Comparison of ENCODE assay signal across 8 cellular contexts in the genomic region with DNA sequence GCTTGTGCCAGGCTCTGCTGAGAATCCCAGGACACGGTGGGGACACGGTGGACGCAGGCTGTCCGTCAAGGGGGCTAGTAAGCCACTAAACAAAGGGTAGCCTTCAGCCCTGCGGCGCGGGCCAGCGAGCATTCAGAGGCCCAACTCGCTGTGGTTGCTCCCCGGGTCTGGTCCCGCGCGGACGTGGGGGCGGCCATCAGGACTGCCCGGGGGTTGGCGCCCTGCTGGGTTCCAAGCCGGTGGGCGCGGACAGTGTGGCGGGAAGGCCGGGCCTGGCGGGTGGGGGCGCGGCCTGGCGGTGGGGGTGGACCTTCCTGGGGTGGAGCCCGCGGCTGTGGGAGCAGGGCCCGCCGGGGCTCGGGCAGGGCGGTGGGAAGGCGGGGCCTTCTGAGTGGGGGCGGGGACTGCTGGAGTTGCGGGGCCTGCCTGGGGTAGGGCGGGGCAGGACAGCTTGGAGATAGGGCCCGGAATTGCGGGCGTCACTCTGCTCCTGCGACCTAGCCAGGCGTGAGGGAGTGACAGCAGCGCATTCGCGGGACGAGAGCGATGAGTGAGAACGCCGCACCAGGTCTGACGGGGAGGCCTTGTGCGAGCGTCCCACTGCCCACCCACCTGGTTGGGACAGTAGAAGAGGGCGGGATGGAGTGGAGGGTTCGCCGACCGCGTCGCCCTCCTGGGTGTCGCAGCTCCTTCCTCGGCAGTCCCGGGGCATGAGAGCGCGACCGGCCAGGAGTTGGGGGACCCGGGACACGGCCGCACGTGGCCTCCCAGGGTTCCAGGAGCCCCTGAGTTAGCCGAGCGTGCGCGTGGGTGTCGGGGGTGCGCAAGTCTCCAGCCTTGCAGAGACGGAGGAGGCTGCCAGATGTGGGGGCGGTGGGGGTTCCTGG. TPM values are rescaled to one million over a fixed set of nuclear protein-coding genes. Genes with fewer than 3 reads are reported as not detected.
DNase-seq lines count a peak whose midpoint lies in the region; ATAC-seq and TF ChIP-seq lines count a peak whose summit lies in the region.

A gene with protein sequence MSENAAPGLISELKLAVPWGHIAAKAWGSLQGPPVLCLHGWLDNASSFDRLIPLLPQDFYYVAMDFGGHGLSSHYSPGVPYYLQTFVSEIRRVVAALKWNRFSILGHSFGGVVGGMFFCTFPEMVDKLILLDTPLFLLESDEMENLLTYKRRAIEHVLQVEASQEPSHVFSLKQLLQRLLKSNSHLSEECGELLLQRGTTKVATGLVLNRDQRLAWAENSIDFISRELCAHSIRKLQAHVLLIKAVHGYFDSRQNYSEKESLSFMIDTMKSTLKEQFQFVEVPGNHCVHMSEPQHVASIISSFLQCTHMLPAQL (plus strand): TSS at position 482 of the 887 bp plus-strand sequence. CDS start 65 bp downstream, at position 547.

- no peaks in the 10 kb centered on the region for H3K4me1 ChIP-seq in SJCRH30
- H3K4me1 ChIP-seq in gastroesophageal sphincter = peaks cover 0 to 18% (median 0%) of the 10 kb centered on the region in 3 donors

- H3K36me3 ChIP-seq in SJCRH30 (no peaks in the 10 kb centered on the region), gastroesophageal sphincter (no peaks in the 10 kb centered on the region)

- peak; percentile 25 to 32 for TF ChIP-seq POLR2A in gastroesophageal sphincter (IDR thresholded peaks at IDR 0.05)

- ATAC-seq in gastroesophageal sphincter = peak; percentile 97

- 0% methylated on average over 13 of the region's 75 CpGs; no CpG with 5 or more reads in 1 of the 2 donors for WGBS in gastroesophageal sphincter (ENCODE audit: low coverage in 1 of 2), 2 donors

- no peaks in the 10 kb centered on the region for H3K27me3 ChIP-seq in SJCRH30
- peaks cover 10% of the 10 kb centered on the region for H3K27me3 ChIP-seq in gastroesophageal sphincter

- H3K9me3 ChIP-seq in SJCRH30 (replicated peaks) (no peaks in the 10 kb centered on the region), gastroesophageal sphincter (no peaks in the 10 kb centered on the region)

- DNase-seq in NK-92 (lab: John Stamatoyannopoulos, UW; ENCODE audit: unreplicated experiment) (peak; percentile 10), HPDE6-E6E7 (ENCODE audit: extremely low spot score) (peak; percentile 71), SJCRH30 (peak; percentile 72 to 75), non-pigmented ciliary epithelial cell (ENCODE audit: low read depth) (peak; percentile 22), stromal cell of bone marrow (ENCODE audit: low read depth) (peak; percentile 61)
- no peak for DNase-seq in NK-92 treated with Interleukin-12 subunit alpha and Interleukin-12 subunit beta, amount 100 ng/mL, for 24 hours (lab: John Stamatoyannopoulos, UW)
- peak; percentile 93 for DNase-seq in activated naive CD4-positive, alpha-beta T cell treated with Interleukin-2 at 50 U/mL for 16 hours

- peak in 2 of 4 experiments; percentile 9 to 26 for TF ChIP-seq CTCF in gastroesophageal sphincter (IDR thresholded peaks at IDR 0.05)

- peak within 1 kb of the TSS; percentile 52 for H3K4me3 ChIP-seq in SJCRH30
- H3K4me3 ChIP-seq in gastroesophageal sphincter = peak within 1 kb of the TSS; percentile 44 to 64

- no peak within 1 kb of the TSS for H3K27ac ChIP-seq in SJCRH30
- peak within 1 kb of the TSS in 3 of 4 donors; percentile 45 to 76 (median 64) for H3K27ac ChIP-seq in gastroesophageal sphincter

- TF ChIP-seq EP300 in gastroesophageal sphincter (IDR thresholded peaks at IDR 0.05) = no peak

RNA-seq across cellular contexts. Expression of the gene that starts here (rescaled TPM):
- 6.9 and 7.2 TPM in 2 replicates for total RNA-seq in SJCRH30 (2014; rRNA removed; shearing (Covaris generic))
- 1 to 10 TPM in 3 of 4 donors, under 1 TPM in 1; 0.94 to 7.7 (median 4.6) TPM for total RNA-seq in gastroesophageal sphincter
